ENCODE assay signal across 1 cellular context in the genomic region with DNA sequence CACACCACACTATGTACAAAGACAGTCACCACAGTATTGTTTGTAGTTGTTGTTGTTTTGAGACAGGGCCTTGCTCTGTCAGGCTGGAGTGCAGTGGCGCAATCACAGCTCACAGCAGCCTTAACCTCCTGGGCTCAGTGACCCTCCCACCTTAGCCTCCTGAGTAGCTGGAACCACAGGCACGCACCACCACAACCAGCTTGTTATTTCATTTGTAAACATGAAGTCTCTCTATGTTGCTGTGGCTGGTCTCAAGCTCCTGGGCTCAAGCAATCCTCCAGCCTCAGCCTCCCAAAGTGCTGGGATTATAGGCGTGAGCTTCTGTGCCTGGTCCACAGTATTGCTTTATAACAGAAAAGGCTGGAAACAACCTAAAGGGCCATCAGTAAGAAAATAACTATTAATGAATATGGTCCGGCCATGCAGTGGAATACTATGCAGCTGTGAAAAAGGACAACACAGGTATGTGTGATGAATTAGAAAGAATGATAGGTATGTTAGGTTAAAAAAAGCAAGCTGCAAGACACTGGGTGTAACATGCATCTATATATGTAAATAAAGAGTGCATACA.
TF ChIP-seq lines count a peak whose summit lies in the region.

No MANE protein-coding gene starts in this region.

TF ChIP-seq in endothelial cell of umbilical vein, 7 proteins besides CTCF, POLR2A, EP300 and RAD21:
- TF ChIP-seq, protein P1, sequence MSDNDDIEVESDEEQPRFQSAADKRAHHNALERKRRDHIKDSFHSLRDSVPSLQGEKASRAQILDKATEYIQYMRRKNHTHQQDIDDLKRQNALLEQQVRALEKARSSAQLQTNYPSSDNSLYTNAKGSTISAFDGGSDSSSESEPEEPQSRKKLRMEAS (IDR thresholded peaks at IDR 0.05; ENCODE audit: insufficient read depth, insufficient read length): no peak
- TF ChIP-seq JUN (IDR thresholded peaks at IDR 0.05; ENCODE audit: borderline replicate concordance, insufficient read depth, insufficient read length, low read depth) (no peak), EZH2 (IDR thresholded peaks at IDR 0.05; ENCODE audit: borderline replicate concordance, low read depth, low read length, severe bottlenecking) (no peak), FOS (IDR thresholded peaks at IDR 0.05; ENCODE audit: borderline replicate concordance, insufficient read depth, low read length) (no peak), POLR2AphosphoS5 (IDR thresholded peaks at IDR 0.05; ENCODE audit: insufficient read depth, low read depth, low read length) (no peak), MYC (IDR thresholded peaks at IDR 0.05; ENCODE audit: low read depth, low read length) (no peak), GATA2 (IDR thresholded peaks at IDR 0.05; ENCODE audit: insufficient read depth, insufficient read length, low read depth, low read length) (no peak)
